29 cellular contexts compared by ENCODE assay signal in genomic region chr1:82451191-82451590, GRCh38.
DNase-seq lines count a peak whose midpoint lies in the region; TF ChIP-seq lines count a peak whose summit lies in the region.
"Had no signal": no experiment of that assay in that cellular context is flagged by ENCODE, and none has a peak within 500 bp of the region (broad histone marks: within the 10 kb centered on the region; RNA-seq: fewer than 3 reads in every experiment).

No MANE protein-coding gene starts in this region.

- no peak overlapping the region for H4K8ac ChIP-seq in mesenchymal stem cell (ENCODE audit: low read length)
- H4K8ac ChIP-seq in trophoblast cell (ENCODE audit: low read depth, low read length) = no peak overlapping the region

- H3K18ac ChIP-seq in mesenchymal stem cell (ENCODE audit: low read depth in 1 of 2, low read length in 2 of 2) (no peak overlapping the region), trophoblast cell (ENCODE audit: low read length) (no peak overlapping the region)

- TF ChIP-seq CTCF in foreskin fibroblast (IDR thresholded peaks at IDR 0.05; ENCODE audit: low read depth, low read length) = no peak

- peaks cover 20% of the 10 kb centered on the region for H3K9me3 ChIP-seq in mesenchymal stem cell (ENCODE audit: control insufficient read depth, low read length)
- H3K9me3 ChIP-seq in trophoblast cell (ENCODE audit: insufficient read depth, low read depth, low read length) = peaks cover 2% of the 10 kb centered on the region
- H3K9me3 ChIP-seq: A549, BE2C, Caco-2 had no signal

- peak overlapping the region; percentile 13 for H2AK5ac ChIP-seq in mesenchymal stem cell (ENCODE audit: low read length, severe bottlenecking)
- H2AK5ac ChIP-seq in trophoblast cell (ENCODE audit: low read length) = no peak overlapping the region

- H2BK120ac ChIP-seq in mesenchymal stem cell (ENCODE audit: low read depth, low read length) (no peak overlapping the region), trophoblast cell (ENCODE audit: insufficient read depth, low read length, poor library complexity) (no peak overlapping the region)

- H4K91ac ChIP-seq in mesenchymal stem cell (ENCODE audit: low read length) (no peak overlapping the region), trophoblast cell (ENCODE audit: low read depth, low read length) (no peak overlapping the region)

- H3K4me2 ChIP-seq in mesenchymal stem cell (ENCODE audit: low read length, poor library complexity, severe bottlenecking) = no peak overlapping the region
- H3K4me2 ChIP-seq in trophoblast cell (ENCODE audit: low read length) = no peak overlapping the region
- H3K4me2 ChIP-seq: A549; BLaER1; BLaER1 treated with 17β-estradiol and CSF1 and Interleukin-3, amounts not matched to agents 10 nM and 100 nM had no signal

- H3K4me1 ChIP-seq in mesenchymal stem cell (ENCODE audit: control insufficient read depth, insufficient read depth, low read depth, low read length) (no peaks in the 10 kb centered on the region), trophoblast cell (ENCODE audit: control insufficient read depth in 1 of 2, insufficient read depth in 2 of 2, low read length in 2 of 2) (no peaks in the 10 kb centered on the region)
- H3K4me1 ChIP-seq: A549, BE2C, Caco-2 had no signal

- H2AFZ ChIP-seq in mesenchymal stem cell (ENCODE audit: low read depth, low read length) (no peak overlapping the region), trophoblast cell (ENCODE audit: insufficient read depth, low read length, poor library complexity) (no peak overlapping the region)

- H3K27me3 ChIP-seq in mesenchymal stem cell (ENCODE audit: control insufficient read depth in 1 of 2, insufficient read depth in 1 of 2, low read length in 2 of 2) (no peaks in the 10 kb centered on the region), trophoblast cell (ENCODE audit: insufficient read depth, low read length) (no peaks in the 10 kb centered on the region)
- H3K27me3 ChIP-seq: BE2C; BLaER1; BLaER1 treated with 17β-estradiol and CSF1 and Interleukin-3, amounts not matched to agents 10 nM and 100 nM had no signal

- peak overlapping the region in 1 of 2 experiments; percentile 25 for H3K4me3 ChIP-seq in mesenchymal stem cell (ENCODE audit: insufficient read depth in 1 of 2, low read depth in 1 of 2, low read length in 2 of 2)
- H3K4me3 ChIP-seq in trophoblast cell (ENCODE audit: low read depth, low read length) = no peak overlapping the region
- no peak overlapping the region for H3K4me3 ChIP-seq in foreskin fibroblast (ENCODE audit: low read depth in 1 of 2, low read length in 2 of 2)
- H3K4me3 ChIP-seq: A549; BLaER1; BLaER1 treated with 17β-estradiol and CSF1 and Interleukin-3, amounts not matched to agents 10 nM and 100 nM had no signal

- H3K79me1 ChIP-seq in mesenchymal stem cell (replicated peaks; ENCODE audit: low read length, poor library complexity, severe bottlenecking) = no peaks in the 10 kb centered on the region
- no peaks in the 10 kb centered on the region for H3K79me1 ChIP-seq in trophoblast cell (ENCODE audit: low read length)

- DNase-seq in mesenchymal stem cell = no peak
- peak; percentile 37 to 93 for DNase-seq in trophoblast cell
- DNase-seq in foreskin fibroblast = no peak
- DNase-seq in NCI-H446 (lab: John Stamatoyannopoulos, UW) = no peak
- DNase-seq: 8988T; ACHN; AML-193; BE2C; C1 segment of cervical spinal cord; Caco-2; Calu3; CD4-positive, alpha-beta memory T cell; CD4-positive, alpha-beta T cell; CD4-positive, CD25-positive, alpha-beta regulatory T cell; CD8-positive, alpha-beta memory T cell; CD8-positive, alpha-beta T cell; COR-L47; DMS 273 treated with DMSO at 0.1 percent for 48 hours; DMS153; DMS53; DMS79; DMS79 treated with DMSO at 0.1 percent for 48 hours; DND-41; EL had no signal

- H2BK5ac ChIP-seq in mesenchymal stem cell (ENCODE audit: low read depth, low read length, poor library complexity, severe bottlenecking) (no peak overlapping the region), trophoblast cell (ENCODE audit: low read depth, low read length, poor library complexity) (no peak overlapping the region)

- no peak overlapping the region for H3K23ac ChIP-seq in mesenchymal stem cell (ENCODE audit: low read length in 2 of 2)
- no peak overlapping the region for H3K23ac ChIP-seq in trophoblast cell (ENCODE audit: low read length)

- H2BK12ac ChIP-seq in mesenchymal stem cell (ENCODE audit: low read length in 2 of 2) (no peak overlapping the region), trophoblast cell (ENCODE audit: low read length) (no peak overlapping the region)

- no peak overlapping the region for H4K12ac ChIP-seq in trophoblast cell (ENCODE audit: low read depth, low read length)

- H3K36me3 ChIP-seq in mesenchymal stem cell (ENCODE audit: control insufficient read depth in 1 of 2, insufficient read depth in 2 of 2, low read depth in 1 of 2, low read length in 2 of 2) = no peaks in the 10 kb centered on the region
- H3K36me3 ChIP-seq in trophoblast cell (ENCODE audit: control insufficient read depth in 1 of 2, insufficient read depth in 2 of 2, low read length in 2 of 2) = no peaks in the 10 kb centered on the region
- H3K36me3 ChIP-seq: BE2C; BLaER1; BLaER1 treated with 17β-estradiol and CSF1 and Interleukin-3, amounts not matched to agents 10 nM and 100 nM had no signal

- H3K27ac ChIP-seq in mesenchymal stem cell (ENCODE audit: low read length, poor library complexity, severe bottlenecking) = no peak overlapping the region
- H3K27ac ChIP-seq in trophoblast cell (ENCODE audit: low read depth, low read length) = no peak overlapping the region
- H3K27ac ChIP-seq: 22Rv1; A549; BLaER1; BLaER1 treated with 17β-estradiol and CSF1 and Interleukin-3, amounts not matched to agents 10 nM and 100 nM; C4-2B had no signal

- H2BK15ac ChIP-seq in mesenchymal stem cell (ENCODE audit: low read depth, poor library complexity, severe bottlenecking) = no peak overlapping the region

- H3K14ac ChIP-seq in mesenchymal stem cell (ENCODE audit: low read length in 2 of 2) (no peak overlapping the region), trophoblast cell (ENCODE audit: low read length) (no peak overlapping the region)

- 94% methylated on average over 2 of the region's 2 CpGs for WGBS in mesenchymal stem cell
- no CpG with 5 or more reads among the region's 2 CpGs for WGBS in trophoblast cell (ENCODE audit: extremely low coverage, insufficient coverage, insufficient read length)

- H3K4ac ChIP-seq in mesenchymal stem cell (ENCODE audit: low read depth in 1 of 2, low read length in 2 of 2) (no peak overlapping the region), trophoblast cell (ENCODE audit: low read depth, low read length) (no peak overlapping the region)

- H3K9ac ChIP-seq in mesenchymal stem cell (ENCODE audit: low read length) (no peak overlapping the region), trophoblast cell (ENCODE audit: low read length) (no peak overlapping the region)
- H3K9ac ChIP-seq: BLaER1; BLaER1 treated with 17β-estradiol and CSF1 and Interleukin-3, amounts not matched to agents 10 nM and 100 nM had no signal

- H3K79me2 ChIP-seq in trophoblast cell (ENCODE audit: control insufficient read depth, insufficient read depth, low read length, poor library complexity) = no peaks in the 10 kb centered on the region

Comparison
In these comparisons a context has a peak if more than half of its experiments do, and no peak if none do; other contexts are left out.
1. DNase-seq: peak in trophoblast cell (2 of 2); none in mesenchymal stem cell (single experiment), foreskin fibroblast (0 of 2) and NCI-H446 (0 of 2).